ENCODE assay signal across 12 cellular contexts in the genomic region with DNA sequence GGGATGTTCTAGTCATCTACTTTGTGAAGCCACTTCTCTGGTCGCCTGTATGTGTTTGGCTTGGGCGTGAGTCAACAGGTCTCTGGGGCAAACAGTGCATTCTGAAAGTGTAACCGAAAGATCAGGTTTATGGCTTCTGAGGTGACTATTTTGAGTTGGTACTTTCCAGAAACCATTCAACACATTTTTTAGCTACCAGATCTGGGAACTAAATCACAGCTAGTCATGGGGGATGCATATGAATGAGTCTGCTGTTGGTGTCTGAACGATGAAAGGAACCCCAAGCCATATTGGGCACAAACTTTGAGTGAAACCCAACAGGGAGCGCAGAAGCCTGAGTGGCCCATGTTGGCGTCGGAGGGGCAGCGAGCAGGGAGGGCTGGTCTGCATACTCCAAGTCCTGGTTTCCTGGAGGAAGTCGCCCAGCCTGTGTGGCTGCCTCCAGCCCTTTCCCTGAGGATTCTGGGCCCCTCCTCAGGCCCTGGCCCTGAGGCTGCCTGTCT. TPM values are rescaled to one million over a fixed set of nuclear protein-coding genes. Genes with fewer than 3 reads are reported as not detected.
DNase-seq lines count a peak whose midpoint lies in the region; ATAC-seq, FAIRE-seq and TF ChIP-seq lines count a peak whose summit lies in the region.
"Had no signal": no experiment of that assay in that cellular context is flagged by ENCODE, and none has a peak within 500 bp of the region (broad histone marks: within the 10 kb centered on the region; RNA-seq: fewer than 3 reads in every experiment).

No MANE protein-coding gene starts in this region.

- DNase-seq in GM18507 (ENCODE audit: extremely low spot score, insufficient read length, low read depth) (peak; percentile 48), activated B cell treated with CpG ODN at 0.5 μM for 24 hours (no peak), NCI-H748 (lab: John Stamatoyannopoulos, UW; ENCODE audit: unreplicated experiment) (no peak), NCI-H82 (lab: John Stamatoyannopoulos, UW) (no peak), NCI-H2196 (lab: John Stamatoyannopoulos, UW; ENCODE audit: unreplicated experiment) (no peak)
- DNase-seq: activated CD4-positive, CD25-positive, alpha-beta regulatory T cell; foreskin melanocyte had no signal

- H3K27me3 Mint-ChIP-seq in activated B cell treated with CpG ODN at 0.5 μM for 24 hours = no peaks in the 10 kb centered on the region

- ATAC-seq in GM19372 (IDR thresholded peaks at IDR 0.05; ENCODE audit: low read depth, unreplicated experiment) (peak; percentile 83), HG02943 (IDR thresholded peaks at IDR 0.05; ENCODE audit: low read depth, unreplicated experiment) (peak; percentile 84), activated B cell treated with CpG ODN at 0.5 μM for 24 hours (ENCODE audit: low read depth) (peak; percentile 86)
- ATAC-seq: K562 had no signal

- no peaks in the 10 kb centered on the region for H3K9me3 Mint-ChIP-seq in activated B cell treated with CpG ODN at 0.5 μM for 24 hours
- H3K9me3 Mint-ChIP-seq: type B pancreatic cell had no signal

- peak overlapping the region; percentile 81 for H3K27ac Mint-ChIP-seq in activated B cell treated with CpG ODN at 0.5 μM for 24 hours
- H3K27ac Mint-ChIP-seq: type B pancreatic cell had no signal

- H3K4me1 Mint-ChIP-seq in activated B cell treated with CpG ODN at 0.5 μM for 24 hours = peaks cover 55% of the 10 kb centered on the region

- TF ChIP-seq CTCF in activated B cell treated with CpG ODN at 0.5 μM for 24 hours (IDR thresholded peaks at IDR 0.05) = no peak

- peak overlapping the region; percentile 21 for H3K4me3 Mint-ChIP-seq in activated B cell treated with CpG ODN at 0.5 μM for 24 hours
- H3K4me3 Mint-ChIP-seq: type B pancreatic cell had no signal

- POLR2A ChIA-PET in activated B cell treated with CpG ODN at 0.5 μM for 24 hours (lab: Charles Lee) = no interaction called here

- intact Hi-C loops in activated B cell treated with CpG ODN at 0.5 μM for 24 hours (cut with micrococcal nuclease) = loop anchor here (2.0 to 10.0 kb wide), 4 partner anchors 149 to 1062 kb away; a partner anchor contains a TSS

- FAIRE-seq in GM18507 (lab: Jason Lieb, UNC) = peak; percentile 97
- FAIRE-seq: G401.6, K562 had no signal

- no peaks in the 10 kb centered on the region for H3K36me3 Mint-ChIP-seq in activated B cell treated with CpG ODN at 0.5 μM for 24 hours (ENCODE audit: low read depth)
- H3K36me3 Mint-ChIP-seq: type B pancreatic cell had no signal

- CTCF ChIA-PET in activated B cell treated with CpG ODN at 0.5 μM for 24 hours (lab: Charles Lee) = no interaction called here

RNA-seq across cellular contexts. Expression of a gene that starts 35.3 kb away (rescaled TPM):
- 1.2 and 1.3 TPM in 2 replicates for total RNA-seq in activated B cell treated with CpG ODN at 0.5 μM for 24 hours
- total RNA-seq: K562 had no signal
